In genomic region chr15:67091073-67091965, GRCh38 we compare ENCODE assay signal across 8 cellular contexts. TPM values are rescaled to one million over a fixed set of nuclear protein-coding genes. Genes with fewer than 3 reads are reported as not detected.
DNase-seq lines count a peak whose midpoint lies in the region; ATAC-seq and TF ChIP-seq lines count a peak whose summit lies in the region.

No MANE protein-coding gene starts in this region.

- no peaks in the 10 kb centered on the region for H3K27me3 ChIP-seq in OCI-LY1 (ENCODE audit: insufficient read depth, low read length)

- peak overlapping the region; percentile 97 for H3K27ac ChIP-seq in OCI-LY1 (ENCODE audit: low read depth, low read length, poor library complexity, severe bottlenecking)

- no peaks in the 10 kb centered on the region for H3K9me3 ChIP-seq in OCI-LY1 (ENCODE audit: low read length)

- H4K20me1 ChIP-seq in OCI-LY1 (ENCODE audit: insufficient read depth, low read length), result no peaks in the 10 kb centered on the region

- H3K9me2 ChIP-seq in OCI-LY1 (ENCODE audit: low read depth, low read length), result no peaks in the 10 kb centered on the region

- H3F3A ChIP-seq in OCI-LY1 (ENCODE audit: insufficient read depth, low read length), result 0 out of 2 replicates have a peak, but pooled peaks cover 4% of the 10 kb centered on the region

- H3K4me2 ChIP-seq in OCI-LY1 (ENCODE audit: low read length), result peak overlapping the region; percentile 69

- DNase-seq in activated T-cell treated with anti-CD3 and anti-CD28 coated beads for 48 hours (ENCODE audit: low read depth) (peak; percentile 66), cardiac septum (ENCODE audit: low spot score) (peak; percentile 85), retina (no peak), HEK293T (ENCODE audit: extremely low spot score) (no peak)
- peak; percentile 82 for DNase-seq in stimulated activated CD4-positive, alpha-beta T cell treated with anti-CD3 and anti-CD28 coated beads, Interleukin-15, amount 100 ng/mL, for 24 hours

- no peak overlapping the region for H2AFZ ChIP-seq in OCI-LY1 (ENCODE audit: low read length)

- ATAC-seq in GM18511 (IDR thresholded peaks at IDR 0.05; ENCODE audit: unreplicated experiment) (peak; percentile 87), HG02870 (IDR thresholded peaks at IDR 0.05; ENCODE audit: unreplicated experiment) (peak; percentile 82)

- peaks cover 30% of the 10 kb centered on the region for H3K79me2 ChIP-seq in OCI-LY1 (ENCODE audit: insufficient read depth, low read length)

- POLR2A ChIA-PET in HEK293T (lab: Yijun Ruan, JAX), result no interaction called here

- H3K9ac ChIP-seq in OCI-LY1 (ENCODE audit: low read length), result peak overlapping the region; percentile 61

- peak overlapping the region; percentile 36 for H3K4me3 ChIP-seq in OCI-LY1 (ENCODE audit: low read depth, low read length, poor library complexity, severe bottlenecking)

- no peak for TF ChIP-seq CTCF in OCI-LY1 (IDR thresholded peaks at IDR 0.05; ENCODE audit: low read length)

- H3K36me3 ChIP-seq in OCI-LY1 (ENCODE audit: insufficient read depth, low read length), result peaks cover 20% of the 10 kb centered on the region; the same call in 1 of the 2 replicates

- intact Hi-C loops in cardiac septum (cut with DNase I), result no loop called here

- peaks cover 95% of the 10 kb centered on the region for H3K4me1 ChIP-seq in OCI-LY1 (ENCODE audit: insufficient read depth, low read length, severe bottlenecking)

- CTCF ChIA-PET in HEK293T (lab: Yijun Ruan, JAX), result interaction anchor here (0.6 kb wide), 1 partner anchor 648 kb away, joined by 3 read pairs; no protein-coding TSS in a partner anchor

TF ChIP-seq in HEK293T, 16 proteins besides CTCF, POLR2A, EP300 and RAD21:
- TF ChIP-seq FOXK2 (IDR thresholded peaks at IDR 0.05) (no peak), ZNF384 (IDR thresholded peaks at IDR 0.05) (no peak), HDGF (IDR thresholded peaks at IDR 0.05; ENCODE audit: borderline replicate concordance) (no peak), LEF1 (IDR thresholded peaks at IDR 0.05; ENCODE audit: borderline replicate concordance) (no peak), ARNT (IDR thresholded peaks at IDR 0.05) (no peak), SUZ12 (IDR thresholded peaks at IDR 0.05) (no peak), NFRKB (IDR thresholded peaks at IDR 0.05) (no peak), FOXA1 (IDR thresholded peaks at IDR 0.05) (no peak)

RNA-seq across cellular contexts. Expression of gene SMAD3, which starts 25.9 kb away (rescaled TPM):
- 18.4 TPM for total RNA-seq in cardiac septum

Comparison
In these comparisons a context has a peak if more than half of its experiments do, and no peak if none do; other contexts are left out.
1. DNase-seq: peak in activated T-cell treated with anti-CD3 and anti-CD28 coated beads for 48 hours (single experiment), cardiac septum (single experiment) and stimulated activated CD4-positive, alpha-beta T cell treated with anti-CD3 and anti-CD28 coated beads, Interleukin-15, amount 100 ng/mL, for 24 hours (single experiment); none in retina (single experiment) and HEK293T (single experiment).